12 cellular contexts compared by ENCODE assay signal in the genomic region with DNA sequence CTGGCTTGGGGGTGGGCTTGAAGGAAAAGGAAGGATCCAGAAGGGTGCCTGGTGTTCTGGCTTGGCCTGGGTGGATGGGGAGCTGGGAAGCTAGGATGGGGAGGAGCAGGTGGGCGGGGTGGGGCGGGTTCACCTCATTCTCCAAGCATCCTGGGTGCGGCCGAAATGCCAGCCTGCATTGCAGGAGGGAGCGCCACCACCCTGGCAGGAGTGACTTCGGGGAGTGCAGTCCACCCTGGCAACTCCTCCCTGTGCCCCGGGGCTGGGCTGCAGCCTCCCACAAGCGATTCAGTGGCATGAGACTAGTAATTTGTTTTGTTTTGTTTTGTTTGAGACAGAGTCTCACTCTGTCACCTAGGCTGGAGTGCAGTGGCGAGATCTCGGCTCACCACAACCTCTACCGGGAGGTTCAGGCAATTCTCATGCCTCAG. TPM values are rescaled to one million over a fixed set of nuclear protein-coding genes. Genes with fewer than 3 reads are reported as not detected.
A peak's percentile ranks its signal among the peaks of the same experiment; 100 is the strongest.
DNase-seq lines count a peak whose midpoint lies in the region; ATAC-seq and TF ChIP-seq lines count a peak whose summit lies in the region.
"Had no signal": no experiment of that assay in that cellular context is flagged by ENCODE, and none has a peak within 500 bp of the region (broad histone marks: within the 10 kb centered on the region; RNA-seq: fewer than 3 reads in every experiment).

No MANE protein-coding gene starts in this region.

- H3K9me3 ChIP-seq in WERI-Rb-1 (ENCODE audit: severe bottlenecking) (no peaks in the 10 kb centered on the region), gastrocnemius medialis (no peaks in the 10 kb centered on the region)
- H3K9me3 ChIP-seq: lower lobe of right lung had no signal

- H3K4me3 ChIP-seq in WERI-Rb-1 (ENCODE audit: low read depth, low read length) (no peak overlapping the region), gastrocnemius medialis (no peak overlapping the region)
- H3K4me3 ChIP-seq: lower lobe of right lung had no signal

- no peaks in the 10 kb centered on the region for H3K27me3 Mint-ChIP-seq in activated T-helper 17 cell treated with anti-CD3 and anti-CD28 coated beads, Interleukin-2, amount 50 U/mL, for 72 hours
- no peaks in the 10 kb centered on the region for H3K27me3 Mint-ChIP-seq in natural killer cell treated with Interleukin-12 subunit alpha and Interleukin-12 subunit beta and Interleukin-15 and Interleukin-18, amount 100 ng/mL, for 72 hours
- H3K27me3 Mint-ChIP-seq: brain had no signal

- H3K36me3 ChIP-seq in WERI-Rb-1 (no peaks in the 10 kb centered on the region), gastrocnemius medialis (no peaks in the 10 kb centered on the region)
- H3K36me3 ChIP-seq: lower lobe of right lung had no signal

- H3K9me3 Mint-ChIP-seq in activated T-helper 17 cell treated with anti-CD3 and anti-CD28 coated beads, Interleukin-2, amount 50 U/mL, for 72 hours = no peaks in the 10 kb centered on the region
- H3K9me3 Mint-ChIP-seq in natural killer cell treated with Interleukin-12 subunit alpha and Interleukin-12 subunit beta and Interleukin-15 and Interleukin-18, amount 100 ng/mL, for 72 hours = no peaks in the 10 kb centered on the region

- in situ Hi-C loops in gastrocnemius medialis (cut with MboI; ENCODE audit: low sequenced_read_pairs in 4 of 4) = loop anchor here in 1 of 4 donors (10.0 kb wide), 1 partner anchor 227 kb away; no protein-coding TSS in a partner anchor

- H3K27ac Mint-ChIP-seq in activated T-helper 17 cell treated with anti-CD3 and anti-CD28 coated beads, Interleukin-2, amount 50 U/mL, for 72 hours = no peak overlapping the region
- peak overlapping the region; percentile 56 to 80 for H3K27ac Mint-ChIP-seq in natural killer cell treated with Interleukin-12 subunit alpha and Interleukin-12 subunit beta and Interleukin-15 and Interleukin-18, amount 100 ng/mL, for 72 hours
- H3K27ac Mint-ChIP-seq: brain had no signal

- H3K36me3 Mint-ChIP-seq in activated T-helper 17 cell treated with anti-CD3 and anti-CD28 coated beads, Interleukin-2, amount 50 U/mL, for 72 hours (ENCODE audit: low read depth) = no peaks in the 10 kb centered on the region
- no peaks in the 10 kb centered on the region for H3K36me3 Mint-ChIP-seq in natural killer cell treated with Interleukin-12 subunit alpha and Interleukin-12 subunit beta and Interleukin-15 and Interleukin-18, amount 100 ng/mL, for 72 hours
- H3K36me3 Mint-ChIP-seq: brain had no signal

- H3K27ac ChIP-seq in WERI-Rb-1 (no peak overlapping the region), gastrocnemius medialis (no peak overlapping the region)
- H3K27ac ChIP-seq: lower lobe of right lung had no signal

- ATAC-seq in activated T-helper 17 cell treated with anti-CD3 and anti-CD28 coated beads, Interleukin-2, amount 50 U/mL, for 72 hours (replicated peaks) = peak; percentile 31
- ATAC-seq in natural killer cell treated with Interleukin-12 subunit alpha and Interleukin-12 subunit beta and Interleukin-15 and Interleukin-18, amount 100 ng/mL, for 72 hours = no peak
- ATAC-seq in HG03520 (IDR thresholded peaks at IDR 0.05; ENCODE audit: unreplicated experiment) (no peak), gastrocnemius medialis (no peak)

- H3K4me1 Mint-ChIP-seq in activated T-helper 17 cell treated with anti-CD3 and anti-CD28 coated beads, Interleukin-2, amount 50 U/mL, for 72 hours = peaks cover 7% of the 10 kb centered on the region
- H3K4me1 Mint-ChIP-seq in natural killer cell treated with Interleukin-12 subunit alpha and Interleukin-12 subunit beta and Interleukin-15 and Interleukin-18, amount 100 ng/mL, for 72 hours (ENCODE audit: low read depth in 2 of 2) = peaks cover 17 to 19% of the 10 kb centered on the region in 2 donors

- H3K27me3 ChIP-seq in WERI-Rb-1 (ENCODE audit: insufficient read depth, low read depth, severe bottlenecking) = no peaks in the 10 kb centered on the region
- no peaks in the 10 kb centered on the region for H3K27me3 ChIP-seq in gastrocnemius medialis

- TF ChIP-seq CTCF in WERI-Rb-1 (IDR thresholded peaks at IDR 0.05; ENCODE audit: low read depth, low read length) = no peak
- no peak for TF ChIP-seq CTCF in gastrocnemius medialis (IDR thresholded peaks at IDR 0.05 in 4 of 5, conservative IDR thresholded peaks at IDR 0.05 in 1 of 5)

- no peak for TF ChIP-seq POLR2A in gastrocnemius medialis (IDR thresholded peaks at IDR 0.05)

- DNase-seq in SIG-M5 treated with dmso at 0.1 percent for 504 hours (lab: John Stamatoyannopoulos, UW; ENCODE audit: unreplicated experiment) = peak; percentile 9
- no peak for DNase-seq in SIG-M5 (lab: John Stamatoyannopoulos, UW)
- peak; percentile 69 for DNase-seq in LoVo (ENCODE audit: low spot score)
- DNase-seq in natural killer cell treated with Interleukin-12 subunit alpha and Interleukin-12 subunit beta and Interleukin-15 and Interleukin-18, amount 100 ng/mL, for 72 hours (ENCODE audit: low spot score) = no peak
- no peak for DNase-seq in WERI-Rb-1
- no peak for DNase-seq in gastrocnemius medialis
- DNase-seq: activated T-cell treated with anti-CD3 and anti-CD28 coated beads, Interleukin-2, amount 50 U/mL, for 1 hour; lower lobe of right lung; NCI-H446 had no signal

- H3K4me1 ChIP-seq in gastrocnemius medialis = peaks cover under 1 to 1% of the 10 kb centered on the region in 2 donors

- intact Hi-C loops in gastrocnemius medialis (cut with DNase I; ENCODE audit: low total_unique reads) = no loop called here

- H3K4me3 Mint-ChIP-seq in activated T-helper 17 cell treated with anti-CD3 and anti-CD28 coated beads, Interleukin-2, amount 50 U/mL, for 72 hours = peak overlapping the region; percentile 43
- peak overlapping the region; percentile 75 for H3K4me3 Mint-ChIP-seq in natural killer cell treated with Interleukin-12 subunit alpha and Interleukin-12 subunit beta and Interleukin-15 and Interleukin-18, amount 100 ng/mL, for 72 hours
- H3K4me3 Mint-ChIP-seq: brain had no signal

RNA-seq across cellular contexts. Expression of a gene that starts 5.5 kb away (rescaled TPM):
- 1 to 10 TPM; 1.8 to 2.0 TPM for total RNA-seq in activated T-helper 17 cell treated with anti-CD3 and anti-CD28 coated beads, Interleukin-2, amount 50 U/mL, for 72 hours
- total RNA-seq in natural killer cell treated with Interleukin-12 subunit alpha and Interleukin-12 subunit beta and Interleukin-15 and Interleukin-18, amount 100 ng/mL, for 72 hours = 1 to 10 TPM; 3.8 to 8.1 TPM
- not detected for total RNA-seq in gastrocnemius medialis

RNA-seq across cellular contexts. Expression of a gene that starts 5.9 kb away (rescaled TPM):
- 10 to 100 TPM in 1 of 2 donors, 1 to 10 TPM in 1; 6.5 to 13.5 TPM for total RNA-seq in activated T-helper 17 cell treated with anti-CD3 and anti-CD28 coated beads, Interleukin-2, amount 50 U/mL, for 72 hours
- 10 to 100 TPM; 12.8 to 17.6 TPM for total RNA-seq in natural killer cell treated with Interleukin-12 subunit alpha and Interleukin-12 subunit beta and Interleukin-15 and Interleukin-18, amount 100 ng/mL, for 72 hours
- 10 to 100 TPM; 16.9 to 38.6 (median 26.3) TPM for total RNA-seq in gastrocnemius medialis

RNA-seq across cellular contexts. Expression of a gene that starts 13.7 kb away (rescaled TPM):
- total RNA-seq in activated T-helper 17 cell treated with anti-CD3 and anti-CD28 coated beads, Interleukin-2, amount 50 U/mL, for 72 hours = 10 to 100 TPM in 1 of 2 donors, 1 to 10 TPM in 1; 8.5 to 15.7 TPM
- 10 to 100 TPM; 20.4 to 31.9 TPM for total RNA-seq in natural killer cell treated with Interleukin-12 subunit alpha and Interleukin-12 subunit beta and Interleukin-15 and Interleukin-18, amount 100 ng/mL, for 72 hours
- total RNA-seq in gastrocnemius medialis = 10 to 100 TPM in 2 of 4 donors, 1 to 10 TPM in 2; 3.2 to 10.6 (median 9.6) TPM

RNA-seq across cellular contexts. Expression of a gene that starts 14.6 kb away (rescaled TPM):
- under 1 TPM in 1 of 2 donors, not detected in 1; 0.13 TPM for total RNA-seq in activated T-helper 17 cell treated with anti-CD3 and anti-CD28 coated beads, Interleukin-2, amount 50 U/mL, for 72 hours
- total RNA-seq in natural killer cell treated with Interleukin-12 subunit alpha and Interleukin-12 subunit beta and Interleukin-15 and Interleukin-18, amount 100 ng/mL, for 72 hours = not detected
- not detected for total RNA-seq in gastrocnemius medialis

RNA-seq across cellular contexts. Expression of a gene that starts 57.1 kb away (rescaled TPM):
- 10 to 100 TPM; 27.6 to 46.8 TPM for total RNA-seq in activated T-helper 17 cell treated with anti-CD3 and anti-CD28 coated beads, Interleukin-2, amount 50 U/mL, for 72 hours
- total RNA-seq in natural killer cell treated with Interleukin-12 subunit alpha and Interleukin-12 subunit beta and Interleukin-15 and Interleukin-18, amount 100 ng/mL, for 72 hours = 10 to 100 TPM; 23.9 to 29.1 TPM
- total RNA-seq in gastrocnemius medialis = 1 to 10 TPM; 4.7 to 8.1 (median 5.2) TPM

Comparison
In these comparisons a context has a peak if more than half of its experiments do, and no peak if none do; other contexts are left out.
1. DNase-seq: peak in SIG-M5 treated with dmso at 0.1 percent for 504 hours (single experiment) and LoVo (single experiment); none in SIG-M5 (single experiment), natural killer cell treated with Interleukin-12 subunit alpha and Interleukin-12 subunit beta and Interleukin-15 and Interleukin-18, amount 100 ng/mL, for 72 hours (single experiment), WERI-Rb-1 (single experiment) and gastrocnemius medialis (0 of 2).